In genomic region chr1:238063454-238063853, GRCh38 we compare ENCODE assay signal across 10 cellular contexts.
A peak's percentile ranks its signal among the peaks of the same experiment; 100 is the strongest.
DNase-seq lines count a peak whose midpoint lies in the region; ATAC-seq and TF ChIP-seq lines count a peak whose summit lies in the region.
"Had no signal": no experiment of that assay in that cellular context is flagged by ENCODE, and none has a peak within 500 bp of the region (broad histone marks: within the 10 kb centered on the region; RNA-seq: fewer than 3 reads in every experiment).

No MANE protein-coding gene starts in this region.

- H3K4me1 ChIP-seq in gastrocnemius medialis = no peaks in the 10 kb centered on the region

- in situ Hi-C loops in ACHN (cut with HindIII; ENCODE audit: low pct_ligation_motif_present, low pct_unique_long_range_greater_than_20kb, low sequenced_read_pairs) = no loop called here
- in situ Hi-C loops in gastrocnemius medialis (cut with MboI; ENCODE audit: low sequenced_read_pairs in 4 of 4) = no loop called here

- TF ChIP-seq POLR2A in gastrocnemius medialis (IDR thresholded peaks at IDR 0.05) = no peak

- no peak overlapping the region for H3K4me3 ChIP-seq in choroid plexus epithelial cell (ENCODE audit: low read depth, low read length)
- no peak overlapping the region for H3K4me3 ChIP-seq in gastrocnemius medialis

- no peak for TF ChIP-seq CTCF in choroid plexus epithelial cell (conservative IDR thresholded peaks at IDR 0.05; ENCODE audit: low read depth, low read length)
- no peak for TF ChIP-seq CTCF in gastrocnemius medialis (IDR thresholded peaks at IDR 0.05 in 4 of 5, conservative IDR thresholded peaks at IDR 0.05 in 1 of 5)

- DNase-seq in ACHN = peak; percentile 99
- DNase-seq in choroid plexus epithelial cell (ENCODE audit: low read depth) = peak; percentile 16
- no peak for DNase-seq in gastrocnemius medialis
- no peak for DNase-seq in NCI-H2107 treated with DMSO at 0.1 percent for 48 hours (lab: John Stamatoyannopoulos, UW; ENCODE audit: unreplicated experiment)
- DNase-seq: activated naive CD4-positive, alpha-beta T cell; NCI-H345 had no signal

- TF ChIP-seq EP300 in Ishikawa (IDR thresholded peaks at IDR 0.05; ENCODE audit: borderline replicate concordance) = peak; percentile 47; the same call in 1 of the 2 replicates

- intact Hi-C loops in gastrocnemius medialis (cut with DNase I; ENCODE audit: low total_unique reads) = no loop called here

- no peak for TF ChIP-seq RAD21 in Ishikawa (IDR thresholded peaks at IDR 0.05; ENCODE audit: low read depth)

- ATAC-seq in GM21390 (IDR thresholded peaks at IDR 0.05; ENCODE audit: unreplicated experiment) = peak; percentile 43
- ATAC-seq in gastrocnemius medialis = no peak
- no peak for ATAC-seq in GM18519 (IDR thresholded peaks at IDR 0.05; ENCODE audit: low FRiP score, unreplicated experiment)
- no peak for ATAC-seq in GM21367 (IDR thresholded peaks at IDR 0.05; ENCODE audit: unreplicated experiment)

- no peak overlapping the region for H3K27ac ChIP-seq in gastrocnemius medialis

- no peaks in the 10 kb centered on the region for H3K9me3 ChIP-seq in gastrocnemius medialis

- no peaks in the 10 kb centered on the region for H3K36me3 ChIP-seq in gastrocnemius medialis

- no peaks in the 10 kb centered on the region for H3K27me3 ChIP-seq in gastrocnemius medialis

TF ChIP-seq in Ishikawa, 13 proteins besides CTCF, POLR2A, EP300 and RAD21:
- peak; percentile 70 for TF ChIP-seq NFIC (IDR thresholded peaks at IDR 0.05)
- TF ChIP-seq CEBPB (IDR thresholded peaks at IDR 0.05) = no peak
- peak; percentile 56 for TF ChIP-seq TCF12 (IDR thresholded peaks at IDR 0.05; ENCODE audit: low read depth)
- TF ChIP-seq MAX (IDR thresholded peaks at IDR 0.05) = peak; percentile 46; the same call in 1 of the 2 replicates
- TF ChIP-seq CREB1 (IDR thresholded peaks at IDR 0.05; ENCODE audit: low read depth) = no peak

Comparison
In these comparisons a context has a peak if more than half of its experiments do, and no peak if none do; other contexts are left out.
1. DNase-seq: peak in ACHN (single experiment) and choroid plexus epithelial cell (single experiment); none in gastrocnemius medialis (0 of 2) and NCI-H2107 treated with DMSO at 0.1 percent for 48 hours (single experiment).